ENCODE assay signal across 11 cellular contexts in genomic region chr22:42920101-42920820, GRCh38.
DNase-seq lines count a peak whose midpoint lies in the region; FAIRE-seq and TF ChIP-seq lines count a peak whose summit lies in the region.
"Had no signal": no experiment of that assay in that cellular context is flagged by ENCODE, and none has a peak within 500 bp of the region (broad histone marks: within the 10 kb centered on the region; RNA-seq: fewer than 3 reads in every experiment).

No MANE protein-coding gene starts in this region.

- no peaks in the 10 kb centered on the region for H3K36me3 ChIP-seq in ascending aorta
- H3K36me3 ChIP-seq in spleen, result no peaks in the 10 kb centered on the region

- H3K27ac ChIP-seq in ascending aorta (peak overlapping the region; percentile 67 to 82), spleen (peak overlapping the region in 2 of 8 donors; percentile 75 to 79)

- no peak for TF ChIP-seq CTCF in ascending aorta (IDR thresholded peaks at IDR 0.05)
- no peak for TF ChIP-seq CTCF in spleen (IDR thresholded peaks at IDR 0.05 in 8 of 11, conservative IDR thresholded peaks at IDR 0.05 in 3 of 11)

- intact Hi-C loops in ascending aorta (cut with DNase I) (loop anchor here (1.0 to 2.0 kb wide), 2 partner anchors 13 to 95 kb away; partner anchors contain the start of gene PACSIN2), spleen (cut with DNase I; ENCODE audit: low total_unique reads) (no loop called here)

- TF ChIP-seq POLR2A in H54 (IDR thresholded peaks at IDR 0.05; ENCODE audit: low read depth, low read length) (no peak), spleen (IDR thresholded peaks at IDR 0.05) (no peak)

- H3K4me1 ChIP-seq in ascending aorta (peaks cover 11 to 47% of the 10 kb centered on the region in 2 donors), spleen (peaks cover 7 to 95% (median 49%) of the 10 kb centered on the region in 6 donors)

- H3K9me3 ChIP-seq in ascending aorta (no peaks in the 10 kb centered on the region), spleen (no peaks in the 10 kb centered on the region)

- H3K4me3 ChIP-seq in ascending aorta, result no peak overlapping the region
- no peak overlapping the region for H3K4me3 ChIP-seq in spleen

- 81 to 88% (median 83%) methylated on average over 10 of the region's 10 CpGs for WGBS in spleen, 5 donors

- no peaks in the 10 kb centered on the region for H3K27me3 ChIP-seq in ascending aorta
- H3K27me3 ChIP-seq in spleen (replicated peaks in 1 of 7), result no peaks in the 10 kb centered on the region

- peak; percentile 43 for DNase-seq in H54 (ENCODE audit: insufficient read length, low spot score)
- DNase-seq in ascending aorta (ENCODE audit: low spot score in 2 of 2), result peak in 1 of 2 donors; percentile 84
- DNase-seq in kidney tubule cell (ENCODE audit: low spot score), result peak; percentile 70
- DNase-seq in spleen, result peak; percentile 54
- DNase-seq in midbrain (lab: John Stamatoyannopoulos, UW), result no peak
- DNase-seq in activated naive CD4-positive, alpha-beta T cell (lab: John Stamatoyannopoulos, UW), result no peak
- DNase-seq in activated CD8-positive, alpha-beta memory T cell treated with anti-CD3 and anti-CD28 coated beads for 24 hours, result no peak
- no peak for DNase-seq in germinal center (ENCODE audit: low spot score)
- DNase-seq: activated CD8-positive, alpha-beta memory T cell treated with anti-CD3 and anti-CD28 coated beads, Interleukin-2, amount 10 ng/mL, durations not matched to agents 7 days and 5 days; amniotic stem cell; NCI-H1930 had no signal

- no peak for FAIRE-seq in H54 (lab: Jason Lieb, UNC)

Comparison
In these comparisons a context has a peak if more than half of its experiments do, and no peak if none do; other contexts are left out.
1. DNase-seq: peak in H54 (single experiment), kidney tubule cell (single experiment) and spleen (single experiment); none in midbrain (single experiment), activated naive CD4-positive, alpha-beta T cell (0 of 4), activated CD8-positive, alpha-beta memory T cell treated with anti-CD3 and anti-CD28 coated beads for 24 hours (single experiment) and germinal center (single experiment).